9 cellular contexts compared by ENCODE assay signal in genomic region chr10:123150986-123151738, GRCh38. TPM values are rescaled to one million over a fixed set of nuclear protein-coding genes. Genes with fewer than 3 reads are reported as not detected.
DNase-seq lines count a peak whose midpoint lies in the region; ATAC-seq, FAIRE-seq and TF ChIP-seq lines count a peak whose summit lies in the region.
"Had no signal": no experiment of that assay in that cellular context is flagged by ENCODE, and none has a peak within 500 bp of the region (broad histone marks: within the 10 kb centered on the region; RNA-seq: fewer than 3 reads in every experiment).

No MANE protein-coding gene starts in this region.

- peaks cover 7% of the 10 kb centered on the region for H3K36me3 ChIP-seq in CD8-positive, alpha-beta T cell (ENCODE audit: insufficient read depth, low read length)
- H3K36me3 ChIP-seq in Karpas-422 (ENCODE audit: insufficient read depth, low read length) (peaks cover 12% of the 10 kb centered on the region), GM12878 (ENCODE audit: control insufficient read depth in 2 of 2, insufficient read depth in 2 of 2, low read length in 1 of 2) (peaks cover 0 to 4% of the 10 kb centered on the region in 2 experiments; a peak in 1 of 4 replicates)

- SMC1A ChIA-PET in GM12878 (lab: Charles Lee; ENCODE audit: uncharacterized antibody, unreplicated experiment) = no interaction called here

- H3K4me1 Mint-ChIP-seq in CD8-positive, alpha-beta T cell (ENCODE audit: low read depth) = peaks cover 60% of the 10 kb centered on the region
- H3K4me1 Mint-ChIP-seq in naive B cell = peaks cover 37 to 56% (median 38%) of the 10 kb centered on the region in 3 donors

- H3K79me2 ChIP-seq in Karpas-422 (ENCODE audit: low read length) (peaks cover 20% of the 10 kb centered on the region), GM12878 (ENCODE audit: control insufficient read depth, insufficient read depth, low read length) (peaks cover 48% of the 10 kb centered on the region)

- POLR2A ChIA-PET in CD8-positive, alpha-beta T cell (lab: Charles Lee) = interaction anchor here (0.6 to 2.1 kb wide), 3 partner anchors 9 to 90 kb away, joined by 4 to 11 read pairs (median 5); no protein-coding TSS in a partner anchor
- POLR2A ChIA-PET in GM12878 (lab: Charles Lee) = no interaction called here

- peak overlapping the region; percentile 47 for H3K4me2 ChIP-seq in Karpas-422 (ENCODE audit: low read depth, low read length, poor library complexity, severe bottlenecking)
- peak overlapping the region; percentile 94 for H3K4me2 ChIP-seq in GM12878 (ENCODE audit: control insufficient read depth, insufficient read depth)

- DNase-seq in CD8-positive, alpha-beta T cell = no peak
- DNase-seq in Karpas-422 (no peak), GM12878 (ENCODE audit: low read depth, low spot score) (no peak), naive B cell (no peak), mesenteric fat pad (ENCODE audit: low spot score) (no peak), DMS 273 (lab: John Stamatoyannopoulos, UW; ENCODE audit: unreplicated experiment) (no peak)

- RAD21 ChIA-PET in GM12878 (lab: Charles Lee; ENCODE audit: unreplicated experiment) = interaction anchor here (0.8 kb wide), 1 partner anchor 407 kb away, joined by 4 read pairs; no protein-coding TSS in a partner anchor

- CTCF ChIA-PET in CD8-positive, alpha-beta T cell (lab: Charles Lee) = interaction anchor here (1.0 to 2.4 kb wide), 4 partner anchors 11 to 1238 kb away, joined by 3 to 14 read pairs (median 6); no protein-coding TSS in a partner anchor
- CTCF ChIA-PET in GM12878 (lab: Yijun Ruan, JAX) = interaction anchor here (0.7 to 1.0 kb wide), 2 partner anchors 13 to 261 kb away, joined by 3 read pairs; no protein-coding TSS in a partner anchor

- H3K27ac Mint-ChIP-seq in CD8-positive, alpha-beta T cell = no peak overlapping the region
- H3K27ac Mint-ChIP-seq in naive B cell = peak overlapping the region in 3 of 6 donors; percentile 49 to 85 (median 69)

- no peak overlapping the region for H3K27ac ChIP-seq in CD8-positive, alpha-beta T cell (ENCODE audit: low read depth, low read length)
- no peak overlapping the region for H3K27ac ChIP-seq in Karpas-422 (ENCODE audit: low read length)
- H3K27ac ChIP-seq in GM12878 (ENCODE audit: control insufficient read depth, insufficient read depth) = peak overlapping the region; percentile 77
- H3K27ac ChIP-seq: body of pancreas had no signal

- peaks cover 16% of the 10 kb centered on the region for H3K36me3 Mint-ChIP-seq in CD8-positive, alpha-beta T cell
- H3K36me3 Mint-ChIP-seq in naive B cell = peaks cover 2 to 11% of the 10 kb centered on the region in 2 donors

- H3K27me3 ChIP-seq in CD8-positive, alpha-beta T cell (ENCODE audit: insufficient read depth, low read length) = peaks cover 33% of the 10 kb centered on the region
- H3K27me3 ChIP-seq in Karpas-422 (ENCODE audit: low read length) (no peaks in the 10 kb centered on the region), GM12878 (replicated peaks in 1 of 2; ENCODE audit: control insufficient read depth in 2 of 2, insufficient read depth in 2 of 2, low read length in 1 of 2) (peaks cover 11 to 14% of the 10 kb centered on the region in 2 experiments)

- intact Hi-C loops in CD8-positive, alpha-beta T cell (cut with DNase I, micrococcal nuclease) = loop anchor here (5.0 to 10.0 kb wide), 7 partner anchors 774 to 1764 kb away; partner anchors contain the start of genes ABRAXAS2 (in 1 of the 2), ATE1 (in 1 of the 2), OAT (in 1 of the 2) and PLEKHA1 (in 1 of the 2)
- intact Hi-C loops in GM12878 (cut with micrococcal nuclease; ENCODE audit: unreplicated experiment) = loop anchor here (5.0 kb wide), 2 partner anchors 241 to 401 kb away; no protein-coding TSS in a partner anchor

- H4K20me1 ChIP-seq in Karpas-422 (ENCODE audit: insufficient read depth, low read depth, low read length) (peaks cover 14% of the 10 kb centered on the region), GM12878 (ENCODE audit: control insufficient read depth, insufficient read depth) (no peaks in the 10 kb centered on the region)

- peak; percentile 58 for TF ChIP-seq POLR2A in GM12878 (IDR thresholded peaks at IDR 0.05; ENCODE audit: low read depth, low read length)

- H3K9me2 ChIP-seq in Karpas-422 (replicated peaks; ENCODE audit: insufficient read depth, low read length) = no peaks in the 10 kb centered on the region

- H3K9me3 Mint-ChIP-seq in CD8-positive, alpha-beta T cell = no peaks in the 10 kb centered on the region
- H3K9me3 Mint-ChIP-seq in naive B cell = peaks cover 0 to 12% (median 5%) of the 10 kb centered on the region in 7 donors

- peak overlapping the region; percentile 83 for H3K4me3 Mint-ChIP-seq in CD8-positive, alpha-beta T cell
- H3K4me3 Mint-ChIP-seq in naive B cell = peak overlapping the region; percentile 59 to 85 (median 74)

- BruUV-seq in GM12878 (replicated peaks; lab: Mats Ljungman, UMichigan) = no TSS peak

- H3K27me3 Mint-ChIP-seq in CD8-positive, alpha-beta T cell (ENCODE audit: low read depth) = peaks cover 27% of the 10 kb centered on the region
- peaks cover 26 to 49% (median 41%) of the 10 kb centered on the region in 3 donors for H3K27me3 Mint-ChIP-seq in naive B cell

- peak overlapping the region; percentile 25; the same call in 1 of the 2 replicates for H3K9ac ChIP-seq in Karpas-422 (ENCODE audit: low read length)
- peak overlapping the region; percentile 66 for H3K9ac ChIP-seq in GM12878 (ENCODE audit: control insufficient read depth, insufficient read depth, low read length)

- H3K4me3 ChIP-seq in CD8-positive, alpha-beta T cell (ENCODE audit: low read depth, low read length) = peak overlapping the region; percentile 55
- H3K4me3 ChIP-seq in Karpas-422 (ENCODE audit: low read length) (peak overlapping the region; percentile 13; the same call in 1 of the 2 replicates), GM12878 (peak overlapping the region; percentile 34)
- H3K4me3 ChIP-seq: body of pancreas had no signal

- FAIRE-seq in GM12878 (lab: Jason Lieb, UNC) = no peak

- H3K9me3 ChIP-seq in CD8-positive, alpha-beta T cell (ENCODE audit: low read length) = no peaks in the 10 kb centered on the region
- H3K9me3 ChIP-seq in Karpas-422 (ENCODE audit: low read length) (no peaks in the 10 kb centered on the region), GM12878 (replicated peaks; ENCODE audit: control insufficient read depth, insufficient read depth, low read length) (peaks cover 1% of the 10 kb centered on the region; the same call in 1 of the 3 replicates)

- no peak for TF ChIP-seq CTCF in CD8-positive, alpha-beta T cell (IDR thresholded peaks at IDR 0.05)
- TF ChIP-seq CTCF in GM12878 (IDR thresholded peaks at IDR 0.05 in 2 of 3, conservative IDR thresholded peaks at IDR 0.05 in 1 of 3; ENCODE audit: control insufficient read depth in 2 of 3, extremely low read depth in 1 of 3, insufficient read depth in 1 of 3, low read depth in 3 of 3, low read length in 3 of 3) = no peak

- no peak for TF ChIP-seq EP300 in GM12878 (IDR thresholded peaks at IDR 0.05; ENCODE audit: borderline replicate concordance in 1 of 2, control insufficient read depth in 1 of 2, low read depth in 2 of 2, low read length in 2 of 2)

- no peak for TF ChIP-seq RAD21 in GM12878 (IDR thresholded peaks at IDR 0.05; ENCODE audit: insufficient read depth, low read depth, low read length)

- in situ Hi-C loops in GM12878 (cut with MboI) = loop anchor here (5.0 kb wide), 1 partner anchor 241 kb away; no protein-coding TSS in a partner anchor

- no peak for ATAC-seq in CD8-positive, alpha-beta T cell
- ATAC-seq in GM12878 (no peak), naive B cell (ENCODE audit: low read depth in 2 of 2) (no peak), GM21619 (IDR thresholded peaks at IDR 0.05; ENCODE audit: unreplicated experiment) (no peak), GM19351 (IDR thresholded peaks at IDR 0.05; ENCODE audit: unreplicated experiment) (no peak)
- ATAC-seq: body of pancreas had no signal

- H2AFZ ChIP-seq in Karpas-422 (ENCODE audit: low read length) (no peak overlapping the region; the same call in 1 of the 2 replicates), GM12878 (ENCODE audit: control insufficient read depth, low read depth, low read length) (peak overlapping the region; percentile 69)

- WGBS in GM12878 (ENCODE audit: insufficient coverage, insufficient replicate concordance, low lambda C conversion rate, missing lambda C conversion rate) = 8% methylated on average over 56 of the region's 56 CpGs

- peaks cover 71% of the 10 kb centered on the region for H3K4me1 ChIP-seq in CD8-positive, alpha-beta T cell (ENCODE audit: insufficient read depth, low read length)
- H3K4me1 ChIP-seq in Karpas-422 (ENCODE audit: low read length) (peaks cover 24% of the 10 kb centered on the region), GM12878 (ENCODE audit: control insufficient read depth, insufficient read depth, low read length) (peaks cover 17% of the 10 kb centered on the region)

RNA-seq across cellular contexts. Expression of gene BUB3, which starts 3.0 kb away (rescaled TPM):
- total RNA-seq in CD8-positive, alpha-beta T cell = 100 to 1,000 TPM; 166 to 167 TPM
- total RNA-seq in Karpas-422 (2014; rRNA removed; shearing (Covaris generic); ENCODE audit: low replicate concordance) = 183 and 393 TPM in 2 replicates
- 259 and 269 TPM in 2 replicates for total RNA-seq in GM12878 (2013; cell fraction: nucleolus; rRNA removed)
- 471 and 555 TPM in 2 replicates for total RNA-seq in GM12878 (2014; rRNA removed)
- 248 and 262 TPM in 2 replicates for total RNA-seq in GM12878 (2014; rRNA removed; fragmentation: Illumina TruSeq; extraction: Trizol)
- 252 and 260 TPM in 2 replicates for total RNA-seq in GM12878 (2021)
- polyA plus RNA-seq in GM12878 (2011; ENCODE audit: low read depth) = 91.1 TPM
- 312 and 334 TPM in 2 replicates for polyA plus RNA-seq in GM12878 (2011; rRNA removed)
- polyA plus RNA-seq in GM12878 (2011; cell fraction: cytosol; rRNA removed) = 276 and 371 TPM in 2 replicates
- 512 and 524 TPM in 2 replicates for polyA plus RNA-seq in GM12878 (2011; cell fraction: nucleus; rRNA removed)
- polyA plus RNA-seq in GM12878 (2012) = 164 and 233 TPM in 2 replicates
- 228 and 312 TPM in 2 replicates for polyA plus RNA-seq in GM12878 (2014; fragmentation: Illumina TruSeq; extraction: Trizol)
- 1,000 to 10,000 TPM in 1 of 2 experiments, 100 to 1,000 TPM in 1; 648 to 1,126 TPM for polyA plus RNA-seq in GM12878 (2014; fragmentation: Nextera tagmentation; extraction: Ambion mirVana)
- polyA plus RNA-seq in GM12878 (2014; rRNA removed) = 395 and 513 TPM in 2 replicates
- polyA plus RNA-seq in GM12878 (2016; fragmentation: Nextera tagmentation; extraction: Ambion mirVana) = 100 to 1,000 TPM; 487 to 530 TPM
- 402 and 493 TPM in 2 replicates for polyA minus RNA-seq in GM12878 (2011; rRNA and poly(A)+ RNA removed)
- 129 and 154 TPM in 2 replicates for polyA minus RNA-seq in GM12878 (2011; cell fraction: cytosol; rRNA and poly(A)+ RNA removed)
- polyA minus RNA-seq in GM12878 (2011; cell fraction: nucleus; rRNA and poly(A)+ RNA removed) = 259 and 337 TPM in 2 replicates
- polyA plus RNA-seq in naive B cell (ENCODE audit: low read depth in 6 of 6) = 100 to 1,000 TPM; 135 to 244 (median 163) TPM
- 49.3 TPM for total RNA-seq in mesenteric fat pad

RNA-seq across cellular contexts. Expression of gene HMX2, which starts 3.2 kb away (rescaled TPM):
- not detected for total RNA-seq in CD8-positive, alpha-beta T cell
- total RNA-seq in Karpas-422 (2014; rRNA removed; shearing (Covaris generic); ENCODE audit: low replicate concordance) = not detected in 2 replicates
- 0.86 and 1.1 TPM in 2 replicates for total RNA-seq in GM12878 (2013; cell fraction: nucleolus; rRNA removed)
- total RNA-seq in GM12878 (2014; rRNA removed) = 12.0 and 16.8 TPM in 2 replicates
- total RNA-seq in GM12878 (2014; rRNA removed; fragmentation: Illumina TruSeq; extraction: Trizol) = 3.1 and 4.5 TPM in 2 replicates
- 19.8 and 22.0 TPM in 2 replicates for total RNA-seq in GM12878 (2021)
- polyA plus RNA-seq in GM12878 (2011; ENCODE audit: low read depth) = 0.47 TPM
- polyA plus RNA-seq in GM12878 (2011; rRNA removed) = not detected in 2 replicates
- polyA plus RNA-seq in GM12878 (2011; cell fraction: cytosol; rRNA removed) = 0.08 and 0.10 TPM in 2 replicates
- 0.10 and 0.15 TPM in 2 replicates for polyA plus RNA-seq in GM12878 (2011; cell fraction: nucleus; rRNA removed)
- 3.6 and 5.8 TPM in 2 replicates for polyA plus RNA-seq in GM12878 (2012)
- polyA plus RNA-seq in GM12878 (2014; fragmentation: Illumina TruSeq; extraction: Trizol) = 2.8 and 2.9 TPM in 2 replicates
- 1 to 10 TPM; 1.4 to 3.0 TPM for polyA plus RNA-seq in GM12878 (2014; fragmentation: Nextera tagmentation; extraction: Ambion mirVana)
- 23.6 and 26.4 TPM in 2 replicates for polyA plus RNA-seq in GM12878 (2014; rRNA removed)
- 10 to 100 TPM; 30.6 to 31.3 TPM for polyA plus RNA-seq in GM12878 (2016; fragmentation: Nextera tagmentation; extraction: Ambion mirVana)
- polyA minus RNA-seq in GM12878 (2011; rRNA and poly(A)+ RNA removed) = 0.15 TPM in 1 of 2 replicates, not detected in the other
- not detected in 2 replicates for polyA minus RNA-seq in GM12878 (2011; cell fraction: cytosol; rRNA and poly(A)+ RNA removed)
- polyA minus RNA-seq in GM12878 (2011; cell fraction: nucleus; rRNA and poly(A)+ RNA removed) = not detected in 2 replicates
- polyA plus RNA-seq in naive B cell (ENCODE audit: low read depth in 6 of 6) = not detected
- not detected for total RNA-seq in mesenteric fat pad
- total RNA-seq: body of pancreas had no signal

RNA-seq across cellular contexts. Expression of gene HMX3, which starts 15.4 kb away (rescaled TPM):
- under 1 TPM; 0.35 to 0.47 TPM for total RNA-seq in CD8-positive, alpha-beta T cell
- not detected in 2 replicates for total RNA-seq in Karpas-422 (2014; rRNA removed; shearing (Covaris generic); ENCODE audit: low replicate concordance)
- 8.9 and 12.1 TPM in 2 replicates for total RNA-seq in GM12878 (2013; cell fraction: nucleolus; rRNA removed)
- total RNA-seq in GM12878 (2014; rRNA removed) = 29.6 and 32.8 TPM in 2 replicates
- 3.5 and 4.8 TPM in 2 replicates for total RNA-seq in GM12878 (2014; rRNA removed; fragmentation: Illumina TruSeq; extraction: Trizol)
- 54.6 and 60.5 TPM in 2 replicates for total RNA-seq in GM12878 (2021)
- 2.1 TPM for polyA plus RNA-seq in GM12878 (2011; ENCODE audit: low read depth)
- polyA plus RNA-seq in GM12878 (2011; rRNA removed) = 0.19 and 0.65 TPM in 2 replicates
- 1.3 and 2.9 TPM in 2 replicates for polyA plus RNA-seq in GM12878 (2011; cell fraction: cytosol; rRNA removed)
- 1.4 and 3.6 TPM in 2 replicates for polyA plus RNA-seq in GM12878 (2011; cell fraction: nucleus; rRNA removed)
- 8.8 and 9.0 TPM in 2 replicates for polyA plus RNA-seq in GM12878 (2012)
- polyA plus RNA-seq in GM12878 (2014; fragmentation: Illumina TruSeq; extraction: Trizol) = 0.27 and 0.63 TPM in 2 replicates
- polyA plus RNA-seq in GM12878 (2014; fragmentation: Nextera tagmentation; extraction: Ambion mirVana) = not detected
- 34.3 and 38.6 TPM in 2 replicates for polyA plus RNA-seq in GM12878 (2014; rRNA removed)
- 10 to 100 TPM; 14.0 to 16.6 TPM for polyA plus RNA-seq in GM12878 (2016; fragmentation: Nextera tagmentation; extraction: Ambion mirVana)
- polyA minus RNA-seq in GM12878 (2011; rRNA and poly(A)+ RNA removed) = 0.29 and 1.0 TPM in 2 replicates
- 3.2 and 4.4 TPM in 2 replicates for polyA minus RNA-seq in GM12878 (2011; cell fraction: cytosol; rRNA and poly(A)+ RNA removed)
- 1.3 and 1.7 TPM in 2 replicates for polyA minus RNA-seq in GM12878 (2011; cell fraction: nucleus; rRNA and poly(A)+ RNA removed)
- not detected for polyA plus RNA-seq in naive B cell (ENCODE audit: low read depth in 6 of 6)
- total RNA-seq in mesenteric fat pad = not detected
- total RNA-seq: body of pancreas had no signal
